ENCODE assay signal across 8 cellular contexts in the genomic region with DNA sequence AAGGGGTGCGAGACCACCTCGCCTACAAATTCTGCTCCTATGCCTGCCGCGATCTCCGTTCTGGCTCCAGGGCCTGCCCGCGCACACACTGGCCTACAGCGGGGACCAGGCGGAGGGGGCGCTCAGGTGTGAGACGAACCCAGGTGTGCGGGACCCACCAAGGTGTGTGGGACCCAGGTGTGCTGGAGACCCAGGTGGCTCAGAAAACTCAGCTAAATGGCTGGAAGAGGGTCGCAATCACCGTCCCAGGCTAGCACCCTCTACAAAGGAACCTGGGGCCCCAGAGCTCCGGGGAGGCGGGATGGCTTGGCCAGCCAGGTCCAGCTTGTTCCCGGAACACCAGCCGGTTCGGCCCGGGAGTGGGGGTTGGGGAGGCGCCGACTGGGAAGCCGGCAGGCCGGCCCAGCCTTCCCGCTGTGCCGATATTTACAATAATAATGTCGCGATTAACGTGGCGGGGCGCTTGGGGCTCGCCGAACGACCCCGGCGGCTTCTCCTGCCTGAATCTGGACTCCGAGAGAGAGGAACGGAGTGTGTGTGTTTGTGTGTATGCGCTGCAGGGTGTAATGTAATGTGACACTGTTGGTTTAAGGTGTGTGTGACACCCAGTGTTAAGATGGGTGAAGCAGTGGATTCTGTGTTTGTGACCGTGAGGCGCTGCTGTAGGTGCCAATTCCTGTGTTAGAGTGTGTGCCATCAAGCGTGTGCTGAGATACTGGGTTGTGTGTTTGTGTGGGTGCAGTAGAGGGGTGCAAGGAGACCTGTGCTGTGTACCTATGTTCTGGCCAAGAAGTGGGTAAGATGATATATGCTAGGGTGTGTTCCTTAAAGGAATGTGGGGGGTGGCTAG. TPM values are rescaled to one million over a fixed set of nuclear protein-coding genes. Genes with fewer than 3 reads are reported as not detected.
DNase-seq lines count a peak whose midpoint lies in the region; ATAC-seq and TF ChIP-seq lines count a peak whose summit lies in the region.

No MANE protein-coding gene starts in this region.

- POLR2A ChIA-PET in naive thymus-derived CD4-positive, alpha-beta T cell (lab: Charles Lee) = interaction anchor here (1.0 to 4.3 kb wide), 3 partner anchors 8 to 184 kb away, joined by 3 to 23 read pairs (median 19); no protein-coding TSS in a partner anchor

- peak overlapping the region; percentile 47 to 87 (median 74) for H3K4me3 Mint-ChIP-seq in naive thymus-derived CD4-positive, alpha-beta T cell

- H3K9ac ChIP-seq in BLaER1 treated with 17β-estradiol and CSF1 and Interleukin-3, amounts not matched to agents 10 nM and 100 nM = no peak overlapping the region
- peak overlapping the region; percentile 70 for H3K9ac ChIP-seq in MM.1S (ENCODE audit: low read length)

- H3K36me3 Mint-ChIP-seq in naive thymus-derived CD4-positive, alpha-beta T cell = peaks cover 0 to 5% (median 0%) of the 10 kb centered on the region in 5 donors

- H3K79me2 ChIP-seq in MM.1S (ENCODE audit: low read length) = no peaks in the 10 kb centered on the region

- peak; percentile 28 for ATAC-seq in naive thymus-derived CD4-positive, alpha-beta T cell

- no peaks in the 10 kb centered on the region for H3K9me2 ChIP-seq in MM.1S (replicated peaks; ENCODE audit: insufficient read depth, low read length)

- H4K20me1 ChIP-seq in BLaER1 treated with 17β-estradiol and CSF1 and Interleukin-3, amounts not matched to agents 10 nM and 100 nM = peaks cover 0 to 58% (median 22%) of the 10 kb centered on the region in 11 experiments; a peak in 16 of 22 replicates
- no peaks in the 10 kb centered on the region for H4K20me1 ChIP-seq in MM.1S (ENCODE audit: insufficient read depth, low read length)

- H3K4me1 Mint-ChIP-seq in naive thymus-derived CD4-positive, alpha-beta T cell = peaks cover 18 to 33% (median 24%) of the 10 kb centered on the region in 7 donors

- peak overlapping the region; percentile 39 to 59 (median 50); a peak in 17 of 22 replicates for H3K4me2 ChIP-seq in BLaER1 treated with 17β-estradiol and CSF1 and Interleukin-3, amounts not matched to agents 10 nM and 100 nM
- H3K4me2 ChIP-seq in MM.1S (ENCODE audit: low read depth, low read length) = peak overlapping the region; percentile 95

- H3K9me3 ChIP-seq in BLaER1 treated with 17β-estradiol and CSF1 and Interleukin-3, amounts not matched to agents 10 nM and 100 nM (replicated peaks in 1 of 11) = no peaks in the 10 kb centered on the region
- H3K9me3 ChIP-seq in MM.1S (replicated peaks; ENCODE audit: insufficient read depth, low read length) = no peaks in the 10 kb centered on the region
- no peaks in the 10 kb centered on the region for H3K9me3 ChIP-seq in naive thymus-derived CD4-positive, alpha-beta T cell (ENCODE audit: control insufficient read depth in 2 of 3, low read length in 3 of 3)

- H3K4me1 ChIP-seq in BLaER1 treated with 17β-estradiol and CSF1 and Interleukin-3, amounts not matched to agents 10 nM and 100 nM = peaks cover 30 to 45% (median 41%) of the 10 kb centered on the region in 10 experiments
- H3K4me1 ChIP-seq in MM.1S (ENCODE audit: low read length) = peaks cover 33% of the 10 kb centered on the region
- H3K4me1 ChIP-seq in naive thymus-derived CD4-positive, alpha-beta T cell (ENCODE audit: control insufficient read depth in 2 of 2, insufficient read depth in 2 of 2, low read length in 2 of 2) = peaks cover 24 to 26% of the 10 kb centered on the region in 2 donors

- H2AFZ ChIP-seq in MM.1S (ENCODE audit: low read length) = no peak overlapping the region; the same call in 1 of the 2 replicates

- H3K27ac Mint-ChIP-seq in naive thymus-derived CD4-positive, alpha-beta T cell = no peak overlapping the region

- H3K27me3 ChIP-seq in BLaER1 treated with 17β-estradiol and CSF1 and Interleukin-3, amounts not matched to agents 10 nM and 100 nM = peaks cover 58 to 79% (median 66%) of the 10 kb centered on the region in 11 experiments
- H3K27me3 ChIP-seq in MM.1S (replicated peaks; ENCODE audit: insufficient read depth, low read length) (peaks cover 26% of the 10 kb centered on the region), dorsolateral prefrontal cortex (no peaks in the 10 kb centered on the region)
- peaks cover 8 to 14% of the 10 kb centered on the region in 2 donors for H3K27me3 ChIP-seq in naive thymus-derived CD4-positive, alpha-beta T cell (ENCODE audit: control insufficient read depth in 2 of 2, insufficient read depth in 2 of 2, low read length in 2 of 2)

- no peak for TF ChIP-seq CTCF in MM.1S (IDR thresholded peaks at IDR 0.05; ENCODE audit: low read length)
- no peak for TF ChIP-seq CTCF in dorsolateral prefrontal cortex (IDR thresholded peaks at IDR 0.05 in 54 of 56, conservative IDR thresholded peaks at IDR 0.05 in 2 of 56; ENCODE audit: low read depth in 1 of 56, partially characterized antibody in 56 of 56)

- no peak for DNase-seq in MM.1S
- peak in 2 of 10 donors; percentile 40 to 50 for DNase-seq in dorsolateral prefrontal cortex
- peak in 2 of 9 donors; percentile 5 to 16 for DNase-seq in naive thymus-derived CD4-positive, alpha-beta T cell
- no peak for DNase-seq in activated effector memory CD4-positive, alpha-beta T cell treated with Interleukin-2 at 50 U/mL for 16 hours
- DNase-seq in LoVo (ENCODE audit: low spot score) = no peak
- DNase-seq in HCEC 1CT = no peak
- no peak for DNase-seq in NCI-H1930 (lab: John Stamatoyannopoulos, UW)

- peaks cover 66 to 84% (median 77%) of the 10 kb centered on the region in 5 donors for H3K27me3 Mint-ChIP-seq in naive thymus-derived CD4-positive, alpha-beta T cell

- CTCF ChIA-PET in naive thymus-derived CD4-positive, alpha-beta T cell (lab: Charles Lee) = interaction anchor here (0.6 to 7.3 kb wide), 10 partner anchors 13 to 215 kb away, joined by 3 to 109 read pairs (median 10); a partner anchor contains a TSS

- no peaks in the 10 kb centered on the region for H3K36me3 ChIP-seq in BLaER1 treated with 17β-estradiol and CSF1 and Interleukin-3, amounts not matched to agents 10 nM and 100 nM
- H3K36me3 ChIP-seq in MM.1S (replicated peaks; ENCODE audit: insufficient read depth, low read length) = no peaks in the 10 kb centered on the region
- no peaks in the 10 kb centered on the region for H3K36me3 ChIP-seq in naive thymus-derived CD4-positive, alpha-beta T cell (ENCODE audit: control insufficient read depth in 2 of 3, insufficient read depth in 3 of 3, low read length in 3 of 3)

- peaks cover 0 to 1% (median 0%) of the 10 kb centered on the region in 11 donors for H3K9me3 Mint-ChIP-seq in naive thymus-derived CD4-positive, alpha-beta T cell

- H3K27ac ChIP-seq in BLaER1 treated with 17β-estradiol and CSF1 and Interleukin-3, amounts not matched to agents 10 nM and 100 nM = no peak overlapping the region
- H3K27ac ChIP-seq in MM.1S (ENCODE audit: low read length) (no peak overlapping the region), dorsolateral prefrontal cortex (peak overlapping the region in 58 of 59 donors; percentile 56 to 99 (median 96))
- H3K27ac ChIP-seq in naive thymus-derived CD4-positive, alpha-beta T cell (ENCODE audit: low read depth, low read length) = no peak overlapping the region

- intact Hi-C loops in dorsolateral prefrontal cortex (cut with DNase I) = loop anchor here in 1 of 2 donors (5.0 kb wide), 3 partner anchors 55 to 130 kb away; a partner anchor contains a TSS
- intact Hi-C loops in naive thymus-derived CD4-positive, alpha-beta T cell (cut with micrococcal nuclease) = loop anchor here (5.0 to 10.0 kb wide), 3 partner anchors 50 to 462 kb away; a partner anchor contains a TSS

- peaks cover 4% of the 10 kb centered on the region for H3F3A ChIP-seq in MM.1S (ENCODE audit: insufficient read depth, low read length)

- H3K4me3 ChIP-seq in BLaER1 treated with 17β-estradiol and CSF1 and Interleukin-3, amounts not matched to agents 10 nM and 100 nM = peak overlapping the region in 4 of 10 experiments; percentile 22 to 44 (median 36); a peak in 6 of 20 replicates
- H3K4me3 ChIP-seq in MM.1S (ENCODE audit: low read length) = peak overlapping the region; percentile 71
- H3K4me3 ChIP-seq in dorsolateral prefrontal cortex = peak overlapping the region; percentile 65 to 97 (median 88)
- peak overlapping the region; percentile 34 for H3K4me3 ChIP-seq in naive thymus-derived CD4-positive, alpha-beta T cell (ENCODE audit: low read length)

RNA-seq across cellular contexts. Expression of a gene that starts 1.4 kb away (rescaled TPM):
- total RNA-seq in dorsolateral prefrontal cortex = 100 to 1,000 TPM in 12 of 120 experiments, 10 to 100 TPM in 108; 37.8 to 132 (median 87.1) TPM
- 1 to 10 TPM in 1 of 5 experiments, under 1 TPM in 1, not detected in 3; 0.53 to 3.2 TPM for total RNA-seq in naive thymus-derived CD4-positive, alpha-beta T cell
- polyA plus RNA-seq in naive thymus-derived CD4-positive, alpha-beta T cell = under 1 TPM in 1 of 2 donors, not detected in 1; 0.05 TPM

RNA-seq across cellular contexts. Expression of a gene that starts 46.8 kb away (rescaled TPM):
- total RNA-seq in dorsolateral prefrontal cortex = 100 to 1,000 TPM in 11 of 120 experiments, 10 to 100 TPM in 109; 54.4 to 110 (median 82.7) TPM
- total RNA-seq in naive thymus-derived CD4-positive, alpha-beta T cell = 100 to 1,000 TPM in 1 of 5 experiments, 10 to 100 TPM in 4; 77.3 to 101 (median 88.2) TPM
- polyA plus RNA-seq in naive thymus-derived CD4-positive, alpha-beta T cell = 10 to 100 TPM; 26.4 to 29.9 TPM

Comparison
In these comparisons a context has a peak if more than half of its experiments do, and no peak if none do; other contexts are left out.
1. H3K27ac ChIP-seq: peak in dorsolateral prefrontal cortex (58 of 59); none in BLaER1 treated with 17β-estradiol and CSF1 and Interleukin-3, amounts not matched to agents 10 nM and 100 nM (0 of 11), MM.1S (single experiment) and naive thymus-derived CD4-positive, alpha-beta T cell (single experiment).
2. RNA of a gene that starts 1.4 kb away (total RNA-seq): 37.8 to 132 TPM in dorsolateral prefrontal cortex; 0.53 to 3.2 TPM in naive thymus-derived CD4-positive, alpha-beta T cell; every median in the first group is over 4 times any median in the second.